22 cellular contexts compared by ENCODE assay signal in genomic region chr3:133606902-133607301, GRCh38. TPM values are rescaled to one million over a fixed set of nuclear protein-coding genes. Genes with fewer than 3 reads are reported as not detected.
DNase-seq lines count a peak whose midpoint lies in the region; ATAC-seq, FAIRE-seq and TF ChIP-seq lines count a peak whose summit lies in the region.
"Had no signal": no experiment of that assay in that cellular context is flagged by ENCODE, and none has a peak within 500 bp of the region (broad histone marks: within the 10 kb centered on the region; RNA-seq: fewer than 3 reads in every experiment).

No MANE protein-coding gene starts in this region.

- ATAC-seq in HepG2 = no peak
- ATAC-seq in right lobe of liver = no peak

- no peak overlapping the region for H3K4me2 ChIP-seq in HepG2 (ENCODE audit: low read depth, low read length)
- H3K4me2 ChIP-seq: BLaER1 had no signal

- H3K9me3 Mint-ChIP-seq in activated naive CD4-positive, alpha-beta T cell treated with anti-CD3 and anti-CD28 coated beads, Interleukin-2, amount 50 U/mL, for 24 hours = no peaks in the 10 kb centered on the region
- H3K9me3 Mint-ChIP-seq: CD14-positive monocyte; CD4-positive, alpha-beta memory T cell; CD4-positive, CD25-positive, alpha-beta regulatory T cell; CD8-positive, alpha-beta memory T cell had no signal

- H3K9ac ChIP-seq in HepG2 (ENCODE audit: insufficient read depth, low read depth, low read length) = no peak overlapping the region
- H3K9ac ChIP-seq: BLaER1 had no signal

- H3K4me3 Mint-ChIP-seq in activated naive CD4-positive, alpha-beta T cell treated with anti-CD3 and anti-CD28 coated beads, Interleukin-2, amount 50 U/mL, for 24 hours = no peak overlapping the region
- H3K4me3 Mint-ChIP-seq: CD14-positive monocyte; CD4-positive, alpha-beta memory T cell; CD4-positive, CD25-positive, alpha-beta regulatory T cell; CD8-positive, alpha-beta memory T cell had no signal

- POLR2A ChIA-PET in HepG2 (lab: Yijun Ruan, JAX) = interaction anchor here (0.7 to 1.5 kb wide), 6 partner anchors 10 to 139 kb away, joined by 3 to 11 read pairs (median 4); partner anchors contain the start of genes CDV3 and TF

- H4K20me1 ChIP-seq in HepG2 (ENCODE audit: insufficient read depth, low read length) = no peaks in the 10 kb centered on the region
- H4K20me1 ChIP-seq: BLaER1 had no signal

- no peak for TF ChIP-seq EP300 in HepG2 (IDR thresholded peaks at IDR 0.05; ENCODE audit: low read depth in 2 of 2, low read length in 2 of 2)
- TF ChIP-seq EP300 in HepG2 (CRISPR knock-in tag; IDR thresholded peaks at IDR 0.05; ENCODE audit: borderline replicate concordance) = no peak

- BruUV-seq in HepG2 (replicated peaks; lab: Mats Ljungman, UMichigan) = no TSS peak

- no peaks in the 10 kb centered on the region for H3K27me3 Mint-ChIP-seq in activated naive CD4-positive, alpha-beta T cell treated with anti-CD3 and anti-CD28 coated beads, Interleukin-2, amount 50 U/mL, for 24 hours
- H3K27me3 Mint-ChIP-seq: CD4-positive, alpha-beta memory T cell; CD4-positive, CD25-positive, alpha-beta regulatory T cell; CD8-positive, alpha-beta memory T cell had no signal

- peak overlapping the region; percentile 37 for H3K27ac ChIP-seq in HepG2 (ENCODE audit: extremely low read length, insufficient read depth, low read length)
- no peak overlapping the region for H3K27ac ChIP-seq in right lobe of liver
- H3K27ac ChIP-seq: BLaER1 had no signal

- TF ChIP-seq POLR2A in HepG2 (IDR thresholded peaks at IDR 0.05; ENCODE audit: insufficient read depth in 1 of 2, low read depth in 2 of 2, low read length in 2 of 2) = no peak
- TF ChIP-seq POLR2A in right lobe of liver (IDR thresholded peaks at IDR 0.05) = no peak

- DNase-seq in activated naive CD4-positive, alpha-beta T cell (lab: John Stamatoyannopoulos, UW) = no peak
- no peak for DNase-seq in HepG2 (ENCODE audit: low spot score)
- DNase-seq in right lobe of liver = no peak
- DNase-seq in DMS53 (lab: John Stamatoyannopoulos, UW) = no peak
- DNase-seq: 8988T; ACHN; BE2C; C1 segment of cervical spinal cord; CD4-positive, alpha-beta memory T cell; CD4-positive, CD25-positive, alpha-beta regulatory T cell; CD8-positive, alpha-beta memory T cell; COR-L47; DMS 273 treated with DMSO at 0.1 percent for 48 hours; DMS153; DMS79 treated with DMSO at 0.1 percent for 48 hours; GF-D8 had no signal

- H3K36me3 ChIP-seq in HepG2 (replicated peaks in 1 of 2; ENCODE audit: control insufficient read depth in 1 of 2, insufficient read depth in 2 of 2, low read length in 2 of 2) = peaks cover 0 to 30% of the 10 kb centered on the region in 2 experiments; a peak in 4 of 5 replicates
- H3K36me3 ChIP-seq in right lobe of liver = peaks cover 0 to 6% (median 0%) of the 10 kb centered on the region in 4 donors

- H3K36me3 Mint-ChIP-seq in activated naive CD4-positive, alpha-beta T cell treated with anti-CD3 and anti-CD28 coated beads, Interleukin-2, amount 50 U/mL, for 24 hours = peaks cover 26% of the 10 kb centered on the region

- 95% methylated on average over 4 of the region's 4 CpGs for WGBS in HepG2 (ENCODE audit: low lambda C conversion rate)
- WGBS in right lobe of liver (ENCODE audit: insufficient coverage, low coverage, low lambda C conversion rate, missing lambda C conversion rate) = 92% methylated on average over 4 of the region's 4 CpGs

- no peaks in the 10 kb centered on the region for H3K27me3 ChIP-seq in HepG2 (ENCODE audit: control insufficient read depth in 1 of 2, insufficient read depth in 2 of 2, low read length in 2 of 2)
- no peaks in the 10 kb centered on the region for H3K27me3 ChIP-seq in right lobe of liver
- H3K27me3 ChIP-seq: BE2C, BLaER1 had no signal

- TF ChIP-seq RAD21 in HepG2 (CRISPR knock-in tag; IDR thresholded peaks at IDR 0.05) = no peak

- H3K9me3 ChIP-seq in HepG2 (ENCODE audit: low read length) (no peaks in the 10 kb centered on the region), right lobe of liver (no peaks in the 10 kb centered on the region)
- H3K9me3 ChIP-seq: BE2C had no signal

- no peak overlapping the region for H3K4me3 ChIP-seq in HepG2 (replicated peaks in 1 of 3; ENCODE audit: insufficient read depth in 1 of 3, low read depth in 2 of 3, low read length in 3 of 3)
- no peak overlapping the region for H3K4me3 ChIP-seq in right lobe of liver
- H3K4me3 ChIP-seq: BLaER1 had no signal

- TF ChIP-seq CTCF in HepG2 (CRISPR knock-in tag; IDR thresholded peaks at IDR 0.05) (no peak), right lobe of liver (IDR thresholded peaks at IDR 0.05) (no peak)

- CTCF ChIA-PET in HepG2 (lab: Yijun Ruan, JAX; ENCODE audit: low intra/inter-chr PET ratio, low total read pairs) = no interaction called here

- H3K4me1 Mint-ChIP-seq in activated naive CD4-positive, alpha-beta T cell treated with anti-CD3 and anti-CD28 coated beads, Interleukin-2, amount 50 U/mL, for 24 hours = no peaks in the 10 kb centered on the region
- H3K4me1 Mint-ChIP-seq: CD14-positive monocyte had no signal

- peak overlapping the region; percentile 53 for H3K27ac Mint-ChIP-seq in activated naive CD4-positive, alpha-beta T cell treated with anti-CD3 and anti-CD28 coated beads, Interleukin-2, amount 50 U/mL, for 24 hours
- H3K27ac Mint-ChIP-seq: CD14-positive monocyte; CD4-positive, alpha-beta memory T cell; CD4-positive, CD25-positive, alpha-beta regulatory T cell had no signal

- intact Hi-C loops in HepG2 (cut with micrococcal nuclease; ENCODE audit: unreplicated experiment) (no loop called here), right lobe of liver (cut with DNase I) (no loop called here)

- H3K4me1 ChIP-seq in HepG2 (ENCODE audit: insufficient read depth, low read length) (peaks cover 17% of the 10 kb centered on the region), right lobe of liver (no peaks in the 10 kb centered on the region)
- H3K4me1 ChIP-seq: BE2C, BLaER1 had no signal

- no peak overlapping the region for H2AFZ ChIP-seq in HepG2 (ENCODE audit: low read length)

- no peak for FAIRE-seq in HepG2 (lab: Jason Lieb, UNC)
- FAIRE-seq: A204.1, G401.6, GM12891 had no signal

- in situ Hi-C loops in HepG2 (cut with HindIII; ENCODE audit: extremely low pct_ligation_motif_present, low pct_unique_long_range_greater_than_20kb) = no loop called here

- H3K79me2 ChIP-seq in HepG2 (ENCODE audit: insufficient read depth, low read length) = no peaks in the 10 kb centered on the region

RNA-seq across cellular contexts. Expression of gene CDV3, which starts 33.4 kb away (rescaled TPM):
- 145 and 190 TPM in 2 replicates for total RNA-seq in HepG2 (2016; rRNA removed; fragmentation: Illumina TruSeq; extraction: Trizol)
- total RNA-seq in HepG2 (2016; cell fraction: cytosol; rRNA removed; fragmentation: Illumina TruSeq; extraction: Trizol; ENCODE audit: low read depth) = 29.7 and 31.6 TPM in 2 replicates
- total RNA-seq in HepG2 (2016; cell fraction: insoluble cytoplasmic fraction; rRNA removed; fragmentation: Illumina TruSeq; extraction: Trizol) = 140 and 167 TPM in 2 replicates
- 96.9 and 108 TPM in 2 replicates for total RNA-seq in HepG2 (2016; cell fraction: membrane; rRNA removed; fragmentation: Illumina TruSeq; extraction: Trizol)
- total RNA-seq in HepG2 (2016; cell fraction: nucleus; rRNA removed; fragmentation: Illumina TruSeq; extraction: Trizol) = 70.3 and 72.0 TPM in 2 replicates
- polyA plus RNA-seq in HepG2 (2011; rRNA removed) = 44.9 and 46.6 TPM in 2 replicates
- polyA plus RNA-seq in HepG2 (2011; cell fraction: cytosol; rRNA removed) = 20.0 and 35.2 TPM in 2 replicates
- 11.8 and 17.9 TPM in 2 replicates for polyA plus RNA-seq in HepG2 (2011; cell fraction: nucleus; rRNA removed)
- polyA plus RNA-seq in HepG2 (2012) = 98.7 and 98.9 TPM in 2 replicates
- polyA plus RNA-seq in HepG2 (2016; cell fraction: cytosol; fragmentation: Illumina TruSeq; extraction: Trizol; ENCODE audit: low read depth) = 29.7 and 32.6 TPM in 2 replicates
- 154 TPM in 2 replicates for polyA plus RNA-seq in HepG2 (2016; cell fraction: insoluble cytoplasmic fraction; fragmentation: Illumina TruSeq; extraction: Trizol; ENCODE audit: low read depth)
- polyA plus RNA-seq in HepG2 (2016; cell fraction: membrane; fragmentation: Illumina TruSeq; extraction: Trizol; ENCODE audit: low read depth) = 62.3 and 67.4 TPM in 2 replicates
- 72.4 and 78.4 TPM in 2 replicates for polyA plus RNA-seq in HepG2 (2016; cell fraction: nucleus; fragmentation: Illumina TruSeq; extraction: Trizol; ENCODE audit: insufficient read depth, low read depth)
- 25.2 and 41.8 TPM in 2 replicates for polyA minus RNA-seq in HepG2 (2011; rRNA and poly(A)+ RNA removed; ENCODE audit: low replicate concordance)
- polyA minus RNA-seq in HepG2 (2011; cell fraction: cytosol; rRNA and poly(A)+ RNA removed) = 46.6 and 59.2 TPM in 2 replicates
- polyA minus RNA-seq in HepG2 (2011; cell fraction: nucleus; rRNA and poly(A)+ RNA removed) = 35.8 and 50.4 TPM in 2 replicates
- total RNA-seq in right lobe of liver = 100 to 1,000 TPM in 1 of 6 experiments, 10 to 100 TPM in 5; 61.3 to 104 (median 81.3) TPM

RNA-seq across cellular contexts. Expression of gene TOPBP1, which starts 54.8 kb away (rescaled TPM):
- 42.9 and 59.3 TPM in 2 replicates for total RNA-seq in HepG2 (2016; rRNA removed; fragmentation: Illumina TruSeq; extraction: Trizol)
- total RNA-seq in HepG2 (2016; cell fraction: cytosol; rRNA removed; fragmentation: Illumina TruSeq; extraction: Trizol; ENCODE audit: low read depth) = 12.5 and 13.2 TPM in 2 replicates
- 41.9 and 62.6 TPM in 2 replicates for total RNA-seq in HepG2 (2016; cell fraction: insoluble cytoplasmic fraction; rRNA removed; fragmentation: Illumina TruSeq; extraction: Trizol)
- total RNA-seq in HepG2 (2016; cell fraction: membrane; rRNA removed; fragmentation: Illumina TruSeq; extraction: Trizol) = 30.0 and 35.4 TPM in 2 replicates
- 56.6 and 67.4 TPM in 2 replicates for total RNA-seq in HepG2 (2016; cell fraction: nucleus; rRNA removed; fragmentation: Illumina TruSeq; extraction: Trizol)
- polyA plus RNA-seq in HepG2 (2011; rRNA removed) = 15.5 and 24.3 TPM in 2 replicates
- 8.5 and 8.6 TPM in 2 replicates for polyA plus RNA-seq in HepG2 (2011; cell fraction: cytosol; rRNA removed)
- 41.0 and 46.8 TPM in 2 replicates for polyA plus RNA-seq in HepG2 (2011; cell fraction: nucleus; rRNA removed)
- 12.5 and 16.7 TPM in 2 replicates for polyA plus RNA-seq in HepG2 (2012)
- 3.0 and 3.5 TPM in 2 replicates for polyA plus RNA-seq in HepG2 (2016; cell fraction: cytosol; fragmentation: Illumina TruSeq; extraction: Trizol; ENCODE audit: low read depth)
- polyA plus RNA-seq in HepG2 (2016; cell fraction: insoluble cytoplasmic fraction; fragmentation: Illumina TruSeq; extraction: Trizol; ENCODE audit: low read depth) = 36.7 and 42.1 TPM in 2 replicates
- 12.7 and 14.9 TPM in 2 replicates for polyA plus RNA-seq in HepG2 (2016; cell fraction: membrane; fragmentation: Illumina TruSeq; extraction: Trizol; ENCODE audit: low read depth)
- 65.4 and 74.6 TPM in 2 replicates for polyA plus RNA-seq in HepG2 (2016; cell fraction: nucleus; fragmentation: Illumina TruSeq; extraction: Trizol; ENCODE audit: insufficient read depth, low read depth)
- 16.5 and 72.6 TPM in 2 replicates for polyA minus RNA-seq in HepG2 (2011; rRNA and poly(A)+ RNA removed; ENCODE audit: low replicate concordance)
- polyA minus RNA-seq in HepG2 (2011; cell fraction: cytosol; rRNA and poly(A)+ RNA removed) = 8.1 and 9.6 TPM in 2 replicates
- 58.9 and 72.9 TPM in 2 replicates for polyA minus RNA-seq in HepG2 (2011; cell fraction: nucleus; rRNA and poly(A)+ RNA removed)
- total RNA-seq in right lobe of liver = 10 to 100 TPM in 2 of 6 experiments, 1 to 10 TPM in 4; 5.3 to 20.6 (median 8.1) TPM
